Comparison of ENCODE assay signal across 27 cellular contexts in the genomic region with DNA sequence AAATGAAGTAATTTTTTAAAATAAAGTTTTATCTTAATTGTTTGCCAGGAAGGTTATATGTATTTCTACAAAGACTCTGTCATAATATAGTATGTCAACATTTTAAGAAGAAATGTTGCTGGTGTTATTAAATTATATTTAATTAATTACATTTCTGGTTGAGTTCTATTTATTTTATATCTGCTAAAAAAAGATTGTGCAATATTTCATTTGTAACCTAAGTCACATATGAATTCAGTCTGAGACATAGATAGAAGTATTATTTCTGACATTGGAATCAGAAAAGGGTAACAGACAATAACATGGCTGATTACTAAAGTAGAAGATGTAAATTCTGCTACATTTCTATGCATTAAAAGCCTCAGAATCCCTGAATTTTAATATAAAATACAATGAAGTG.
"Had no signal": no experiment of that assay in that cellular context is flagged by ENCODE, and none has a peak within 500 bp of the region (broad histone marks: within the 10 kb centered on the region; RNA-seq: fewer than 3 reads in every experiment).

No MANE protein-coding gene starts in this region.

- H3K27ac Mint-ChIP-seq: naive thymus-derived CD8-positive, alpha-beta T cell; natural killer cell treated with Interleukin-12 subunit alpha and Interleukin-12 subunit beta and Interleukin-15 and Interleukin-18, amount 100 ng/mL, for 72 hours; nephron progenitor cell; stimulated activated effector memory CD8-positive, alpha-beta T cell treated with anti-CD3 and anti-CD28 coated beads, Interleukin-12 subunit alpha, Interleukin-12 subunit beta, amount 100 ng/mL, for 72 hours; stimulated activated naive B cell treated with anti-CD40 and anti-IgM and Interleukin-4, amounts not matched to agents 10 μg/mL and 1 μg/mL and 100 μg/mL, for 72 hours; stimulated activated naive CD8-positive, alpha-beta T cell treated with anti-CD3 and anti-CD28 coated beads, Interleukin-15, Interleukin-2, amounts not matched to agents 100 ng/mL and 50 ng/mL, for 24 hours had no signal

- H3K4me3 ChIP-seq: pancreas, psoas muscle, skin epidermis, stomach, thoracic aorta, thyroid gland, tibial nerve, upper lobe of left lung, vagina had no signal

- DNase-seq: naive thymus-derived CD8-positive, alpha-beta T cell; nephron progenitor cell; nucleus accumbens; pancreas; psoas muscle; right cardiac atrium; stimulated activated CD4-positive, alpha-beta T cell treated with anti-CD3 and anti-CD28 coated beads, Interleukin-15, amount 100 ng/mL, for 24 hours; stimulated activated CD4-positive, alpha-beta T cell treated with anti-CD3 and anti-CD28 coated beads, Interleukin-2, amount 100 ng/mL, for 24 hours; stimulated activated CD4-positive, alpha-beta T cell treated with anti-CD3 and anti-CD28 coated beads, Interleukin-2, amount 100 ng/mL, for 48 hours; stimulated activated CD4-positive, alpha-beta T cell treated with anti-CD3 and anti-CD28 coated beads, Interleukin-4, amount 100 ng/mL, for 24 hours; stimulated activated naive B cell treated with anti-CD40 and anti-IgM and Interleukin-4, amounts not matched to agents 10 μg/mL and 1 μg/mL and 100 μg/mL, for 72 hours; stimulated activated naive CD4-positive, alpha-beta T cell treated with Interleukin-2 at 50 U/mL for 16 hours; stomach; thyroid gland; trophoblast cell; upper lobe of left lung had no signal

- H3K4me1 ChIP-seq: psoas muscle, thyroid gland, tibial nerve, vagina had no signal

- H3K36me3 ChIP-seq: neutrophil, pancreas, stomach, thoracic aorta, thyroid gland, tibial nerve, upper lobe of left lung, vagina had no signal

- H3K36me3 Mint-ChIP-seq: naive thymus-derived CD8-positive, alpha-beta T cell; natural killer cell treated with Interleukin-12 subunit alpha and Interleukin-12 subunit beta and Interleukin-15 and Interleukin-18, amount 100 ng/mL, for 72 hours; stimulated activated effector memory CD8-positive, alpha-beta T cell treated with anti-CD3 and anti-CD28 coated beads, Interleukin-12 subunit alpha, Interleukin-12 subunit beta, amount 100 ng/mL, for 72 hours; stimulated activated naive B cell treated with anti-CD40 and anti-IgM and Interleukin-4, amounts not matched to agents 10 μg/mL and 1 μg/mL and 100 μg/mL, for 72 hours had no signal

- H3K4me3 Mint-ChIP-seq: naive thymus-derived CD8-positive, alpha-beta T cell; natural killer cell treated with Interleukin-12 subunit alpha and Interleukin-12 subunit beta and Interleukin-15 and Interleukin-18, amount 100 ng/mL, for 72 hours; nephron progenitor cell; neural crest cell; stimulated activated effector memory CD8-positive, alpha-beta T cell treated with anti-CD3 and anti-CD28 coated beads, Interleukin-12 subunit alpha, Interleukin-12 subunit beta, amount 100 ng/mL, for 72 hours; stimulated activated naive B cell treated with anti-CD40 and anti-IgM and Interleukin-4, amounts not matched to agents 10 μg/mL and 1 μg/mL and 100 μg/mL, for 72 hours; stimulated activated naive CD8-positive, alpha-beta T cell treated with anti-CD3 and anti-CD28 coated beads, Interleukin-15, Interleukin-2, amounts not matched to agents 100 ng/mL and 50 ng/mL, for 24 hours had no signal

- H3K9me3 ChIP-seq: neutrophil, pancreas, psoas muscle, stomach, thoracic aorta, thyroid gland, tibial nerve, upper lobe of left lung, vagina had no signal

- FAIRE-seq: pancreas, urothelium cell line had no signal

- ATAC-seq: naive thymus-derived CD8-positive, alpha-beta T cell; natural killer cell treated with Interleukin-12 subunit alpha and Interleukin-12 subunit beta and Interleukin-15 and Interleukin-18, amount 100 ng/mL, for 72 hours; pancreas; psoas muscle; right cardiac atrium; sciatic nerve; stimulated activated effector memory CD8-positive, alpha-beta T cell treated with anti-CD3 and anti-CD28 coated beads, Interleukin-12 subunit alpha, Interleukin-12 subunit beta, amount 100 ng/mL, for 72 hours; stimulated activated naive B cell treated with anti-CD40 and anti-IgM and Interleukin-4, amounts not matched to agents 10 μg/mL and 1 μg/mL and 100 μg/mL, for 72 hours had no signal

- H3K9me3 Mint-ChIP-seq: nephron progenitor cell; neural crest cell; stimulated activated naive B cell treated with anti-CD40 and anti-IgM and Interleukin-4, amounts not matched to agents 10 μg/mL and 1 μg/mL and 100 μg/mL, for 72 hours; stimulated activated naive CD8-positive, alpha-beta T cell treated with anti-CD3 and anti-CD28 coated beads, Interleukin-15, Interleukin-2, amounts not matched to agents 100 ng/mL and 50 ng/mL, for 24 hours had no signal

- H3K27me3 Mint-ChIP-seq: naive thymus-derived CD8-positive, alpha-beta T cell; natural killer cell treated with Interleukin-12 subunit alpha and Interleukin-12 subunit beta and Interleukin-15 and Interleukin-18, amount 100 ng/mL, for 72 hours; stimulated activated naive B cell treated with anti-CD40 and anti-IgM and Interleukin-4, amounts not matched to agents 10 μg/mL and 1 μg/mL and 100 μg/mL, for 72 hours; stimulated activated naive CD8-positive, alpha-beta T cell treated with anti-CD3 and anti-CD28 coated beads, Interleukin-15, Interleukin-2, amounts not matched to agents 100 ng/mL and 50 ng/mL, for 24 hours had no signal

- H3K4me1 Mint-ChIP-seq: naive thymus-derived CD8-positive, alpha-beta T cell; nephron progenitor cell; neural crest cell; stimulated activated effector memory CD8-positive, alpha-beta T cell treated with anti-CD3 and anti-CD28 coated beads, Interleukin-12 subunit alpha, Interleukin-12 subunit beta, amount 100 ng/mL, for 72 hours; stimulated activated naive B cell treated with anti-CD40 and anti-IgM and Interleukin-4, amounts not matched to agents 10 μg/mL and 1 μg/mL and 100 μg/mL, for 72 hours had no signal

- H3K27ac ChIP-seq: neutrophil, pancreas, psoas muscle, skin epidermis, stomach, thoracic aorta, thyroid gland, tibial nerve, upper lobe of left lung, vagina had no signal

- H3K27me3 ChIP-seq: neutrophil, pancreas, stomach, thyroid gland, tibial nerve, upper lobe of left lung, vagina had no signal
